18 cellular contexts compared by ENCODE assay signal in genomic region chr20:50834599-50835005, GRCh38. TPM values are rescaled to one million over a fixed set of nuclear protein-coding genes. Genes with fewer than 3 reads are reported as not detected.
DNase-seq lines count a peak whose midpoint lies in the region; ATAC-seq, FAIRE-seq and TF ChIP-seq lines count a peak whose summit lies in the region.
"Had no signal": no experiment of that assay in that cellular context is flagged by ENCODE, and none has a peak within 500 bp of the region (broad histone marks: within the 10 kb centered on the region; RNA-seq: fewer than 3 reads in every experiment).

No MANE protein-coding gene starts in this region.

- CTCF ChIA-PET in HepG2 (lab: Yijun Ruan, JAX; ENCODE audit: low intra/inter-chr PET ratio, low total read pairs): no interaction called here

- intact Hi-C loops in HepG2 (cut with micrococcal nuclease; ENCODE audit: unreplicated experiment): no loop called here
- intact Hi-C loops in right lobe of liver (cut with DNase I): no loop called here
- intact Hi-C loops in CD14-positive monocyte (cut with micrococcal nuclease): no loop called here
- intact Hi-C loops in lower leg skin (cut with DNase I; ENCODE audit: low total_unique reads): no loop called here

- 79% methylated on average over 5 of the region's 5 CpGs for WGBS in HepG2 (ENCODE audit: low lambda C conversion rate)
- 88% methylated on average over 5 of the region's 5 CpGs for WGBS in right lobe of liver (ENCODE audit: insufficient coverage, low coverage, low lambda C conversion rate, missing lambda C conversion rate)
- 76 to 78% methylated on average over 5 of the region's 5 CpGs for WGBS in lower leg skin, 2 donors

- no peak overlapping the region for H3K27ac Mint-ChIP-seq in CD14-positive monocyte
- H3K27ac Mint-ChIP-seq: activated CD4-positive, alpha-beta T cell treated with anti-CD3 and anti-CD28 coated beads, Interleukin-2, amount 10 ng/mL, durations not matched to agents 24 days and 14 days; activated naive CD8-positive, alpha-beta T cell; naive thymus-derived CD4-positive, alpha-beta T cell had no signal

- H3K9me3 ChIP-seq in HepG2 (ENCODE audit: low read length) (no peaks in the 10 kb centered on the region), right lobe of liver (no peaks in the 10 kb centered on the region)
- H3K9me3 ChIP-seq: colonic mucosa had no signal

- H3K4me3 ChIP-seq in HepG2 (replicated peaks in 1 of 3; ENCODE audit: insufficient read depth in 1 of 3, low read depth in 2 of 3, low read length in 3 of 3): no peak overlapping the region
- no peak overlapping the region for H3K4me3 ChIP-seq in right lobe of liver
- H3K4me3 ChIP-seq in lower leg skin (ENCODE audit: low read depth, poor library complexity, severe bottlenecking): no peak overlapping the region
- H3K4me3 ChIP-seq: colonic mucosa had no signal

- no peak for TF ChIP-seq RAD21 in HepG2 (CRISPR knock-in tag; IDR thresholded peaks at IDR 0.05)

- no peaks in the 10 kb centered on the region for H3K4me1 Mint-ChIP-seq in CD14-positive monocyte

- no TSS peak for BruUV-seq in HepG2 (replicated peaks; lab: Mats Ljungman, UMichigan)

- H3K27ac ChIP-seq in HepG2 (ENCODE audit: extremely low read length, insufficient read depth, low read length) (no peak overlapping the region), right lobe of liver (no peak overlapping the region)
- H3K27ac ChIP-seq: colonic mucosa had no signal

- no peak for TF ChIP-seq EP300 in HepG2 (IDR thresholded peaks at IDR 0.05; ENCODE audit: low read depth in 2 of 2, low read length in 2 of 2)
- TF ChIP-seq EP300 in HepG2 (CRISPR knock-in tag; IDR thresholded peaks at IDR 0.05; ENCODE audit: borderline replicate concordance): no peak

- in situ Hi-C loops in HepG2 (cut with HindIII; ENCODE audit: extremely low pct_ligation_motif_present, low pct_unique_long_range_greater_than_20kb): no loop called here

- no peaks in the 10 kb centered on the region for H4K20me1 ChIP-seq in HepG2 (ENCODE audit: insufficient read depth, low read length)

- H2AFZ ChIP-seq in HepG2 (ENCODE audit: low read length): no peak overlapping the region

- no peaks in the 10 kb centered on the region for H3K4me1 ChIP-seq in HepG2 (ENCODE audit: insufficient read depth, low read length)
- H3K4me1 ChIP-seq in right lobe of liver: no peaks in the 10 kb centered on the region
- H3K4me1 ChIP-seq: colonic mucosa had no signal

- no peak overlapping the region for H3K4me3 Mint-ChIP-seq in CD14-positive monocyte
- H3K4me3 Mint-ChIP-seq: activated CD4-positive, alpha-beta T cell treated with anti-CD3 and anti-CD28 coated beads, Interleukin-2, amount 10 ng/mL, durations not matched to agents 24 days and 14 days; activated naive CD8-positive, alpha-beta T cell; naive thymus-derived CD4-positive, alpha-beta T cell had no signal

- H3K27me3 ChIP-seq in HepG2 (ENCODE audit: control insufficient read depth in 1 of 2, insufficient read depth in 2 of 2, low read length in 2 of 2) (no peaks in the 10 kb centered on the region), right lobe of liver (no peaks in the 10 kb centered on the region)
- H3K27me3 ChIP-seq: colonic mucosa had no signal

- POLR2A ChIA-PET in HepG2 (lab: Yijun Ruan, JAX): no interaction called here

- no peaks in the 10 kb centered on the region for H3K36me3 Mint-ChIP-seq in CD14-positive monocyte

- H3K9ac ChIP-seq in HepG2 (ENCODE audit: insufficient read depth, low read depth, low read length): no peak overlapping the region

- no peaks in the 10 kb centered on the region for H3K79me2 ChIP-seq in HepG2 (ENCODE audit: insufficient read depth, low read length)

- peak; percentile 51 for DNase-seq in HepG2 (ENCODE audit: low spot score)
- DNase-seq in right lobe of liver: no peak
- DNase-seq in fibroblast of peridontal ligament (ENCODE audit: extremely low read depth): peak; percentile 94
- no peak for DNase-seq in MV-4-11 (lab: John Stamatoyannopoulos, UW)
- no peak for DNase-seq in CD14-positive monocyte (ENCODE audit: low spot score)
- no peak for DNase-seq in lower leg skin (ENCODE audit: low spot score in 2 of 2)
- DNase-seq: activated CD4-positive, alpha-beta T cell treated with anti-CD3 and anti-CD28 coated beads, Interleukin-2, amount 10 ng/mL, durations not matched to agents 24 days and 14 days; colonic mucosa; left ventricle myocardium superior; naive thymus-derived CD4-positive, alpha-beta T cell; NCI-H1105; NCI-H2171 treated with DMSO at 0.1 percent for 48 hours; NK-92 treated with Interleukin-12 subunit alpha and Interleukin-12 subunit beta, amount 100 ng/mL, for 24 hours; SHP77; T1000 had no signal

- no peak for FAIRE-seq in HepG2 (lab: Jason Lieb, UNC)

- no peak overlapping the region for H3K4me2 ChIP-seq in HepG2 (ENCODE audit: low read depth, low read length)

- TF ChIP-seq CTCF in HepG2 (CRISPR knock-in tag; IDR thresholded peaks at IDR 0.05) (no peak), right lobe of liver (IDR thresholded peaks at IDR 0.05) (no peak), CD14-positive monocyte (IDR thresholded peaks at IDR 0.05) (no peak), lower leg skin (IDR thresholded peaks at IDR 0.05) (no peak)

- H3K27me3 Mint-ChIP-seq in CD14-positive monocyte (ENCODE audit: low read depth in 3 of 3): no peaks in the 10 kb centered on the region
- H3K27me3 Mint-ChIP-seq: activated CD4-positive, alpha-beta T cell treated with anti-CD3 and anti-CD28 coated beads, Interleukin-2, amount 10 ng/mL, durations not matched to agents 24 days and 14 days; activated naive CD8-positive, alpha-beta T cell; naive thymus-derived CD4-positive, alpha-beta T cell had no signal

- TF ChIP-seq POLR2A in HepG2 (IDR thresholded peaks at IDR 0.05; ENCODE audit: insufficient read depth in 1 of 2, low read depth in 2 of 2, low read length in 2 of 2) (no peak), right lobe of liver (IDR thresholded peaks at IDR 0.05) (no peak), lower leg skin (IDR thresholded peaks at IDR 0.05) (no peak)

- ATAC-seq in HepG2 (peak; percentile 18; the same call in 2 of the 3 replicates), right lobe of liver (no peak), SK-N-SH treated with all-trans-retinoic acid at 6 μM for 48 hours (peak; percentile 90), HG02938 (IDR thresholded peaks at IDR 0.05; ENCODE audit: unreplicated experiment) (no peak)
- ATAC-seq: left ventricle myocardium superior; naive thymus-derived CD4-positive, alpha-beta T cell had no signal

- no peaks in the 10 kb centered on the region for H3K36me3 ChIP-seq in HepG2 (replicated peaks in 1 of 2; ENCODE audit: control insufficient read depth in 1 of 2, insufficient read depth in 2 of 2, low read length in 2 of 2)
- no peaks in the 10 kb centered on the region for H3K36me3 ChIP-seq in right lobe of liver
- H3K36me3 ChIP-seq: colonic mucosa had no signal

- no peaks in the 10 kb centered on the region for H3K9me3 Mint-ChIP-seq in CD14-positive monocyte
- H3K9me3 Mint-ChIP-seq: activated CD4-positive, alpha-beta T cell treated with anti-CD3 and anti-CD28 coated beads, Interleukin-2, amount 10 ng/mL, durations not matched to agents 24 days and 14 days; naive thymus-derived CD4-positive, alpha-beta T cell had no signal

TF ChIP-seq in HepG2, 621 proteins besides CTCF, POLR2A, EP300 and RAD21 (continues in another document):
- TF ChIP-seq DNMT1 (CRISPR knock-in tag; IDR thresholded peaks at IDR 0.05): no peak
- TF ChIP-seq SRF (IDR thresholded peaks at IDR 0.05; ENCODE audit: low read depth, low read length): peak; percentile 79
- no peak for TF ChIP-seq SKI (IDR thresholded peaks at IDR 0.05; ENCODE audit: partially characterized antibody)
- TF ChIP-seq NAIF1 (CRISPR knock-in tag; IDR thresholded peaks at IDR 0.05; ENCODE audit: borderline replicate concordance): no peak

TF ChIP-seq in SK-N-SH treated with all-trans-retinoic acid at 6 μM for 48 hours, 23 proteins besides CTCF, POLR2A, EP300 and RAD21 (continues in another document):
- TF ChIP-seq OSR1 (CRISPR knock-in tag; IDR thresholded peaks at IDR 0.05) (no peak), ESRRG (CRISPR knock-in tag; IDR thresholded peaks at IDR 0.05) (no peak), RARB (CRISPR knock-in tag; IDR thresholded peaks at IDR 0.05) (no peak), ZFP30 (CRISPR knock-in tag; IDR thresholded peaks at IDR 0.05) (no peak)

RNA-seq across cellular contexts. Expression of gene BCAS4, which starts 39.7 kb away (rescaled TPM):
- total RNA-seq in HepG2 (2016; rRNA removed; fragmentation: Illumina TruSeq; extraction: Trizol): 5.9 and 7.2 TPM in 2 replicates
- 3.6 and 4.1 TPM in 2 replicates for total RNA-seq in HepG2 (2016; cell fraction: cytosol; rRNA removed; fragmentation: Illumina TruSeq; extraction: Trizol; ENCODE audit: low read depth)
- total RNA-seq in HepG2 (2016; cell fraction: insoluble cytoplasmic fraction; rRNA removed; fragmentation: Illumina TruSeq; extraction: Trizol): 7.0 and 8.2 TPM in 2 replicates
- total RNA-seq in HepG2 (2016; cell fraction: membrane; rRNA removed; fragmentation: Illumina TruSeq; extraction: Trizol): 6.0 and 7.8 TPM in 2 replicates
- total RNA-seq in HepG2 (2016; cell fraction: nucleus; rRNA removed; fragmentation: Illumina TruSeq; extraction: Trizol): 3.0 and 4.1 TPM in 2 replicates
- 7.9 and 8.0 TPM in 2 replicates for polyA plus RNA-seq in HepG2 (2011; rRNA removed)
- polyA plus RNA-seq in HepG2 (2011; cell fraction: cytosol; rRNA removed): 6.7 and 10.5 TPM in 2 replicates
- polyA plus RNA-seq in HepG2 (2011; cell fraction: nucleus; rRNA removed): 4.6 and 7.3 TPM in 2 replicates
- polyA plus RNA-seq in HepG2 (2012): 3.8 and 5.2 TPM in 2 replicates
- polyA plus RNA-seq in HepG2 (2016; cell fraction: cytosol; fragmentation: Illumina TruSeq; extraction: Trizol; ENCODE audit: low read depth): 6.8 and 7.0 TPM in 2 replicates
- polyA plus RNA-seq in HepG2 (2016; cell fraction: insoluble cytoplasmic fraction; fragmentation: Illumina TruSeq; extraction: Trizol; ENCODE audit: low read depth): 6.9 and 7.1 TPM in 2 replicates
- polyA plus RNA-seq in HepG2 (2016; cell fraction: membrane; fragmentation: Illumina TruSeq; extraction: Trizol; ENCODE audit: low read depth): 5.1 and 6.4 TPM in 2 replicates
- polyA plus RNA-seq in HepG2 (2016; cell fraction: nucleus; fragmentation: Illumina TruSeq; extraction: Trizol; ENCODE audit: insufficient read depth, low read depth): 3.6 and 6.6 TPM in 2 replicates
- 0.07 and 10.0 TPM in 2 replicates for polyA minus RNA-seq in HepG2 (2011; rRNA and poly(A)+ RNA removed; ENCODE audit: low replicate concordance)
- 2.9 and 4.1 TPM in 2 replicates for polyA minus RNA-seq in HepG2 (2011; cell fraction: cytosol; rRNA and poly(A)+ RNA removed)
- polyA minus RNA-seq in HepG2 (2011; cell fraction: nucleus; rRNA and poly(A)+ RNA removed): 2.9 and 4.1 TPM in 2 replicates
- 1 to 10 TPM in 1 of 6 experiments, under 1 TPM in 5; 0.31 to 1.4 (median 0.60) TPM for total RNA-seq in right lobe of liver
- polyA plus RNA-seq in CD14-positive monocyte: 1 to 10 TPM in 1 of 2 donors, under 1 TPM in 1; 0.69 to 1.0 TPM
- 1 to 10 TPM; 1.3 to 7.7 (median 3.5) TPM for total RNA-seq in lower leg skin

Comparison
In these comparisons a context has a peak if more than half of its experiments do, and no peak if none do; other contexts are left out.
1. ATAC-seq: peak in HepG2 (single experiment) and SK-N-SH treated with all-trans-retinoic acid at 6 μM for 48 hours (single experiment); none in right lobe of liver (0 of 4) and HG02938 (single experiment).
2. DNase-seq: peak in HepG2 (single experiment) and fibroblast of peridontal ligament (single experiment); none in right lobe of liver (0 of 3), MV-4-11 (single experiment), CD14-positive monocyte (single experiment) and lower leg skin (0 of 2).